In the genomic region with DNA sequence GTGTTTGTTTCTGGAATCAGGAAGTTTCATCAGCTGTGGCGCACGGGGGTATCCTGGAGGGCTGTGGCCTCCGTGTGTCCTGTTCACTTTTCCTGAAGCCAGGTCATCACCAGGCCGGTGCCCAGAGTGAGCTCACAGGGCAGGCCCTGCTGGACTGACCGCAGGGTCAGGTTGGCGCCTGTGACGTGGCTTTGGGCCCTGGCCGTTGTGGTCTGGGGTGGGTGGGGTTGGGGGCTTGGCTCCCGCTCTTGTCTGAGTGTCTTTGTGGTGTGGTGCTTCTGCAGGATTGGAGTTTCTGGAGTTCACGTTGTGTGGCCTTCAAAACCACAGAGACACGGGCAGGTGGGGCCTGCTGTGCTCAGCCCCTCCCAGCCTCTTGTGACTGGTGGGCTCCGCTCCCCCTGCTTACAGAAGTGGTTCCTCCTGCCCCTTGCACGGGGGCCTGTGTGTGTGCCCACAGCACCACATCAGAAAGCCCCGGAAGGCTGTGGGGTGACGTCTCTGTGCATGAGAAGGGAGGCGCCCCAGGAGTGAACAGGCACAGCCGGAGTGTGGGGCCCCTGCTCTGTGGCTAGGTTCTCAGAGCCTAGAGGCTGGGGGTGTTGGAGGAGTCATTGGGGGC, we compare ENCODE assay signal across 9 cellular contexts. TPM values are rescaled to one million over a fixed set of nuclear protein-coding genes. Genes with fewer than 3 reads are reported as not detected.
DNase-seq lines count a peak whose midpoint lies in the region; ATAC-seq and TF ChIP-seq lines count a peak whose summit lies in the region.
"Had no signal": no experiment of that assay in that cellular context is flagged by ENCODE, and none has a peak within 500 bp of the region (broad histone marks: within the 10 kb centered on the region; RNA-seq: fewer than 3 reads in every experiment).

No MANE protein-coding gene starts in this region.

- CTCF ChIA-PET in PC-3 (lab: Charles Lee): no interaction called here

- POLR2A ChIA-PET in PC-3 (lab: Charles Lee; ENCODE audit: unreplicated experiment): no interaction called here

- peak; percentile 64 for DNase-seq in GM20000 (ENCODE audit: low spot score)
- DNase-seq in activated CD4-positive, alpha-beta T cell treated with anti-CD3 and anti-CD28 coated beads, Interleukin-2, amount 50 U/mL, for 1 hour: peak; percentile 79
- DNase-seq in ecto neural progenitor cell (ENCODE audit: low spot score): peak; percentile 40
- peak; percentile 43 for DNase-seq in stimulated activated CD8-positive, alpha-beta memory T cell treated with anti-CD3 and anti-CD28 coated beads, Interleukin-15, amount 100 ng/mL, for 1 hour (ENCODE audit: low read depth)
- DNase-seq in PC-3: no peak
- DNase-seq in AML-193 (lab: John Stamatoyannopoulos, UW): no peak

- intact Hi-C loops in PC-3 (cut with micrococcal nuclease): no loop called here

- H3K36me3 ChIP-seq in PC-3 (ENCODE audit: low read depth, low read length): no peaks in the 10 kb centered on the region

- no peak overlapping the region for H3K4me2 ChIP-seq in PC-3 (ENCODE audit: low read length)

- no peaks in the 10 kb centered on the region for H3K4me1 ChIP-seq in PC-3 (ENCODE audit: insufficient read depth, low read length)

- H3K27me3 ChIP-seq in PC-3 (ENCODE audit: low read length): no peaks in the 10 kb centered on the region
- H3K27me3 ChIP-seq: body of pancreas had no signal

- no peaks in the 10 kb centered on the region for H3K9me3 ChIP-seq in PC-3 (ENCODE audit: low read length)
- H3K9me3 ChIP-seq: body of pancreas had no signal

- H3K4me3 ChIP-seq in PC-3 (ENCODE audit: low read length): no peak overlapping the region
- H3K4me3 ChIP-seq: body of pancreas had no signal

- TF ChIP-seq CTCF in GM20000 (IDR thresholded peaks at IDR 0.05; ENCODE audit: extremely low read depth, missing control alignments) (no peak), PC-3 (conservative IDR thresholded peaks at IDR 0.05; ENCODE audit: low read depth, low read length) (no peak)

- no peak overlapping the region for H3K27ac ChIP-seq in PC-3 (ENCODE audit: low read length)
- H3K27ac ChIP-seq: body of pancreas had no signal

- no peak overlapping the region for H2AFZ ChIP-seq in PC-3 (ENCODE audit: low read length)

- H3F3A ChIP-seq in PC-3 (ENCODE audit: low read length, unreplicated experiment): no peaks in the 10 kb centered on the region

- H3K9ac ChIP-seq in PC-3 (ENCODE audit: low read length): no peak overlapping the region

- H3K79me2 ChIP-seq in PC-3 (ENCODE audit: low read length): 0 out of 2 replicates have a peak, but pooled peaks cover 3% of the 10 kb centered on the region

- ATAC-seq in HG02623 (IDR thresholded peaks at IDR 0.05; ENCODE audit: unreplicated experiment) (no peak), GM21529 (IDR thresholded peaks at IDR 0.05; ENCODE audit: unreplicated experiment) (no peak), PC-3 (no peak)
- ATAC-seq: body of pancreas had no signal

- no peaks in the 10 kb centered on the region for H3K9me2 ChIP-seq in PC-3 (replicated peaks; ENCODE audit: low read length)

- no TSS peak for BruUV-seq in PC-3 (replicated peaks; lab: Mats Ljungman, UMichigan)

- no peaks in the 10 kb centered on the region for H4K20me1 ChIP-seq in PC-3 (ENCODE audit: low read length)

RNA-seq across cellular contexts. Expression of a gene that starts 9.5 kb away (rescaled TPM):
- total RNA-seq in PC-3 (2014; rRNA removed): 10.3 and 13.8 TPM in 2 replicates

RNA-seq across cellular contexts. Expression of a gene that starts 53.3 kb away (rescaled TPM):
- 0.77 and 1.3 TPM in 2 replicates for total RNA-seq in PC-3 (2014; rRNA removed)

Comparison
In these comparisons a context has a peak if more than half of its experiments do, and no peak if none do; other contexts are left out.
1. DNase-seq: peak in GM20000 (single experiment), activated CD4-positive, alpha-beta T cell treated with anti-CD3 and anti-CD28 coated beads, Interleukin-2, amount 50 U/mL, for 1 hour (single experiment), ecto neural progenitor cell (single experiment) and stimulated activated CD8-positive, alpha-beta memory T cell treated with anti-CD3 and anti-CD28 coated beads, Interleukin-15, amount 100 ng/mL, for 1 hour (single experiment); none in PC-3 (single experiment) and AML-193 (0 of 2).